Comparison of ENCODE assay signal across 13 cellular contexts in genomic region chr17:7972131-7972785, GRCh38. TPM values are rescaled to one million over a fixed set of nuclear protein-coding genes. Genes with fewer than 3 reads are reported as not detected.
DNase-seq lines count a peak whose midpoint lies in the region; ATAC-seq and TF ChIP-seq lines count a peak whose summit lies in the region.
"Had no signal": no experiment of that assay in that cellular context is flagged by ENCODE, and none has a peak within 500 bp of the region (broad histone marks: within the 10 kb centered on the region; RNA-seq: fewer than 3 reads in every experiment).

No MANE protein-coding gene starts in this region.

- H3K27me3 ChIP-seq in cardiac muscle cell (no peaks in the 10 kb centered on the region), right atrium auricular region (no peaks in the 10 kb centered on the region)

- DNase-seq in cardiac muscle cell (ENCODE audit: low read depth in 1 of 2, low spot score in 1 of 2) (peak in 1 of 2 donors; percentile 19), right atrium auricular region (ENCODE audit: low spot score) (no peak), glutamatergic neuron (no peak), type B pancreatic cell (ENCODE audit: extremely low spot score, unreplicated experiment) (no peak)
- DNase-seq in stimulated activated naive CD4-positive, alpha-beta T cell treated with Interleukin-2 at 50 U/mL for 16 hours (lab: John Stamatoyannopoulos, UW) = no peak
- DNase-seq in activated naive CD8-positive, alpha-beta T cell treated with anti-CD3 and anti-CD28 coated beads for 36 hours = no peak
- DNase-seq: activated CD4-positive, alpha-beta T cell treated with anti-CD3 and anti-CD28 coated beads for 1 hour; activated T-cell treated with anti-CD3 and anti-CD28 coated beads, Interleukin-2, amount 50 U/mL, for 72 hours; NCI-H1105; tibial artery had no signal

- H3K27me3 Mint-ChIP-seq in glutamatergic neuron (ENCODE audit: unreplicated experiment) (peaks cover 2% of the 10 kb centered on the region), type B pancreatic cell (peaks cover 28% of the 10 kb centered on the region)
- H3K27me3 Mint-ChIP-seq in activated naive CD8-positive, alpha-beta T cell treated with anti-CD3 and anti-CD28 coated beads for 36 hours = no peaks in the 10 kb centered on the region
- H3K27me3 Mint-ChIP-seq: dendritic cell treated with granulocyte-macrophage colony-stimulating factor and Interleukin-4, amounts not matched to agents 40 ng/mL and 50 ng/mL, for 4 days had no signal

- no peaks in the 10 kb centered on the region for H3K36me3 ChIP-seq in cardiac muscle cell
- H3K36me3 ChIP-seq in right atrium auricular region = no peaks in the 10 kb centered on the region
- H3K36me3 ChIP-seq: tibial artery had no signal

- peak; percentile 30 for TF ChIP-seq CTCF in cardiac muscle cell (IDR thresholded peaks at IDR 0.05; ENCODE audit: low read depth, low read length)
- no peak for TF ChIP-seq CTCF in right atrium auricular region (IDR thresholded peaks at IDR 0.05)
- TF ChIP-seq CTCF in glutamatergic neuron (IDR thresholded peaks at IDR 0.05; ENCODE audit: partially characterized antibody, unreplicated experiment) = peak; percentile 41
- peak; percentile 57 for TF ChIP-seq CTCF in type B pancreatic cell (conservative IDR thresholded peaks at IDR 0.05)

- H3K4me3 Mint-ChIP-seq in glutamatergic neuron (ENCODE audit: unreplicated experiment) (no peak overlapping the region), type B pancreatic cell (no peak overlapping the region)
- H3K4me3 Mint-ChIP-seq in activated naive CD8-positive, alpha-beta T cell treated with anti-CD3 and anti-CD28 coated beads for 36 hours = no peak overlapping the region
- H3K4me3 Mint-ChIP-seq: activated T-cell treated with anti-CD3 and anti-CD28 coated beads, Interleukin-2, amount 50 U/mL, for 72 hours; dendritic cell treated with granulocyte-macrophage colony-stimulating factor and Interleukin-4, amounts not matched to agents 40 ng/mL and 50 ng/mL, for 4 days had no signal

- H3K4me1 ChIP-seq in cardiac muscle cell (ENCODE audit: low read depth) = no peaks in the 10 kb centered on the region
- H3K4me1 ChIP-seq in right atrium auricular region = no peaks in the 10 kb centered on the region
- H3K4me1 ChIP-seq: tibial artery had no signal

- peaks cover 4% of the 10 kb centered on the region for H3K9me3 Mint-ChIP-seq in glutamatergic neuron (ENCODE audit: unreplicated experiment)
- peaks cover 9% of the 10 kb centered on the region for H3K9me3 Mint-ChIP-seq in type B pancreatic cell
- H3K9me3 Mint-ChIP-seq in activated naive CD8-positive, alpha-beta T cell treated with anti-CD3 and anti-CD28 coated beads for 36 hours = peaks cover 15% of the 10 kb centered on the region

- H3K27ac Mint-ChIP-seq in glutamatergic neuron (ENCODE audit: unreplicated experiment) = no peak overlapping the region
- H3K27ac Mint-ChIP-seq in type B pancreatic cell = no peak overlapping the region
- H3K27ac Mint-ChIP-seq in activated naive CD8-positive, alpha-beta T cell treated with anti-CD3 and anti-CD28 coated beads for 36 hours = no peak overlapping the region
- H3K27ac Mint-ChIP-seq: activated T-cell treated with anti-CD3 and anti-CD28 coated beads, Interleukin-2, amount 50 U/mL, for 72 hours; dendritic cell treated with granulocyte-macrophage colony-stimulating factor and Interleukin-4, amounts not matched to agents 40 ng/mL and 50 ng/mL, for 4 days had no signal

- H3K4me3 ChIP-seq in cardiac muscle cell = no peak overlapping the region
- H3K4me3 ChIP-seq in right atrium auricular region = no peak overlapping the region
- H3K4me3 ChIP-seq: tibial artery had no signal

- H3K9me3 ChIP-seq in cardiac muscle cell (ENCODE audit: low read depth) = no peaks in the 10 kb centered on the region
- H3K9me3 ChIP-seq in right atrium auricular region = peaks cover 0 to 18% of the 10 kb centered on the region in 2 donors

- ATAC-seq in SK-N-SH treated with all-trans-retinoic acid at 6 μM for 48 hours = peak; percentile 55; the same call in 2 of the 3 replicates
- ATAC-seq in HG03378 (IDR thresholded peaks at IDR 0.05; ENCODE audit: unreplicated experiment) = no peak
- ATAC-seq: activated T-cell treated with anti-CD3 and anti-CD28 coated beads, Interleukin-2, amount 50 U/mL, for 72 hours had no signal

- no peak overlapping the region for H3K27ac ChIP-seq in cardiac muscle cell
- H3K27ac ChIP-seq in right atrium auricular region = no peak overlapping the region
- H3K27ac ChIP-seq: tibial artery had no signal

- H3K36me3 Mint-ChIP-seq in glutamatergic neuron (ENCODE audit: unreplicated experiment) (peaks cover 6% of the 10 kb centered on the region), type B pancreatic cell (no peaks in the 10 kb centered on the region)
- H3K36me3 Mint-ChIP-seq in activated naive CD8-positive, alpha-beta T cell treated with anti-CD3 and anti-CD28 coated beads for 36 hours = peaks cover 5% of the 10 kb centered on the region

- H3K4me1 Mint-ChIP-seq in glutamatergic neuron (ENCODE audit: low read depth, unreplicated experiment) (no peaks in the 10 kb centered on the region), type B pancreatic cell (ENCODE audit: unreplicated experiment) (no peaks in the 10 kb centered on the region)
- no peaks in the 10 kb centered on the region for H3K4me1 Mint-ChIP-seq in activated naive CD8-positive, alpha-beta T cell treated with anti-CD3 and anti-CD28 coated beads for 36 hours

TF ChIP-seq in SK-N-SH treated with all-trans-retinoic acid at 6 μM for 48 hours, 23 proteins besides CTCF, POLR2A, EP300 and RAD21:
- TF ChIP-seq ISL1 (CRISPR knock-in tag; IDR thresholded peaks at IDR 0.05) (no peak), TCF4 (CRISPR knock-in tag; IDR thresholded peaks at IDR 0.05; ENCODE audit: borderline replicate concordance) (no peak), OSR1 (CRISPR knock-in tag; IDR thresholded peaks at IDR 0.05) (no peak), TOX (CRISPR knock-in tag; IDR thresholded peaks at IDR 0.05; ENCODE audit: borderline replicate concordance) (no peak), ESRRG (CRISPR knock-in tag; IDR thresholded peaks at IDR 0.05) (no peak), SNAI2 (CRISPR knock-in tag; IDR thresholded peaks at IDR 0.05) (no peak)
- TF ChIP-seq, protein P1, sequence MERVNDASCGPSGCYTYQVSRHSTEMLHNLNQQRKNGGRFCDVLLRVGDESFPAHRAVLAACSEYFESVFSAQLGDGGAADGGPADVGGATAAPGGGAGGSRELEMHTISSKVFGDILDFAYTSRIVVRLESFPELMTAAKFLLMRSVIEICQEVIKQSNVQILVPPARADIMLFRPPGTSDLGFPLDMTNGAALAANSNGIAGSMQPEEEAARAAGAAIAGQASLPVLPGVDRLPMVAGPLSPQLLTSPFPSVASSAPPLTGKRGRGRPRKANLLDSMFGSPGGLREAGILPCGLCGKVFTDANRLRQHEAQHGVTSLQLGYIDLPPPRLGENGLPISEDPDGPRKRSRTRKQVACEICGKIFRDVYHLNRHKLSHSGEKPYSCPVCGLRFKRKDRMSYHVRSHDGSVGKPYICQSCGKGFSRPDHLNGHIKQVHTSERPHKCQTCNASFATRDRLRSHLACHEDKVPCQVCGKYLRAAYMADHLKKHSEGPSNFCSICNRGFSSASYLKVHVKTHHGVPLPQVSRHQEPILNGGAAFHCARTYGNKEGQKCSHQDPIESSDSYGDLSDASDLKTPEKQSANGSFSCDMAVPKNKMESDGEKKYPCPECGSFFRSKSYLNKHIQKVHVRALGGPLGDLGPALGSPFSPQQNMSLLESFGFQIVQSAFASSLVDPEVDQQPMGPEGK (CRISPR knock-in tag; IDR thresholded peaks at IDR 0.05; ENCODE audit: borderline replicate concordance) = no peak

RNA-seq across cellular contexts. Expression of gene GUCY2D, which starts 30.2 kb away (rescaled TPM):
- total RNA-seq in cardiac muscle cell (1.1 TPM in 1 of 2 replicates, not detected in the other), right atrium auricular region (not detected), glutamatergic neuron (ENCODE audit: unreplicated experiment) (not detected), type B pancreatic cell (ENCODE audit: low replicate concordance) (0.29 and 0.43 TPM in 2 replicates)
- 0.54 and 3.7 TPM in 2 replicates for polyA plus RNA-seq in cardiac muscle cell
- total RNA-seq in activated naive CD8-positive, alpha-beta T cell treated with anti-CD3 and anti-CD28 coated beads for 36 hours = not detected

RNA-seq across cellular contexts. Expression of gene CNTROB, which starts 40.3 kb away (rescaled TPM):
- total RNA-seq in cardiac muscle cell = 19.6 and 42.6 TPM in 2 replicates
- 23.1 and 44.0 TPM in 2 replicates for polyA plus RNA-seq in cardiac muscle cell
- 1 to 10 TPM; 4.6 to 8.3 TPM for total RNA-seq in right atrium auricular region
- total RNA-seq in glutamatergic neuron (ENCODE audit: unreplicated experiment) = 55.7 TPM
- 23.3 and 42.6 TPM in 2 replicates for total RNA-seq in type B pancreatic cell (ENCODE audit: low replicate concordance)
- total RNA-seq in activated naive CD8-positive, alpha-beta T cell treated with anti-CD3 and anti-CD28 coated beads for 36 hours = 10 to 100 TPM; 45.3 to 45.7 TPM

RNA-seq across cellular contexts. Expression of gene TRAPPC1, which starts 40.5 kb away (rescaled TPM):
- total RNA-seq in cardiac muscle cell (92.0 and 110 TPM in 2 replicates), right atrium auricular region (10 to 100 TPM; 52.4 to 68.2 TPM), glutamatergic neuron (ENCODE audit: unreplicated experiment) (214 TPM), type B pancreatic cell (ENCODE audit: low replicate concordance) (145 and 150 TPM in 2 replicates)
- polyA plus RNA-seq in cardiac muscle cell = 340 and 386 TPM in 2 replicates
- total RNA-seq in activated naive CD8-positive, alpha-beta T cell treated with anti-CD3 and anti-CD28 coated beads for 36 hours = 100 to 1,000 TPM; 131 to 143 TPM

RNA-seq across cellular contexts. Expression of gene KCNAB3, which starts 42.6 kb away (rescaled TPM):
- total RNA-seq in cardiac muscle cell = 1.8 and 3.3 TPM in 2 replicates
- 1.3 and 1.4 TPM in 2 replicates for polyA plus RNA-seq in cardiac muscle cell
- total RNA-seq in right atrium auricular region = under 1 TPM in 1 of 2 donors, not detected in 1; 0.39 TPM
- 12.3 TPM for total RNA-seq in glutamatergic neuron (ENCODE audit: unreplicated experiment)
- total RNA-seq in type B pancreatic cell (ENCODE audit: low replicate concordance) = 2.8 and 9.9 TPM in 2 replicates
- 1 to 10 TPM; 7.5 to 8.4 TPM for total RNA-seq in activated naive CD8-positive, alpha-beta T cell treated with anti-CD3 and anti-CD28 coated beads for 36 hours

RNA-seq across cellular contexts. Expression of gene RNF227, which starts 56.2 kb away (rescaled TPM):
- total RNA-seq in cardiac muscle cell (20.3 and 26.1 TPM in 2 replicates), right atrium auricular region (1 to 10 TPM; 1.6 to 5.8 TPM), glutamatergic neuron (ENCODE audit: unreplicated experiment) (0.49 TPM), type B pancreatic cell (ENCODE audit: low replicate concordance) (3.3 and 3.8 TPM in 2 replicates)
- 5.2 and 5.8 TPM in 2 replicates for polyA plus RNA-seq in cardiac muscle cell
- 1 to 10 TPM; 4.0 to 4.1 TPM for total RNA-seq in activated naive CD8-positive, alpha-beta T cell treated with anti-CD3 and anti-CD28 coated beads for 36 hours

Comparison
In these comparisons a context has a peak if more than half of its experiments do, and no peak if none do; other contexts are left out.
1. CTCF ChIP-seq: peak in cardiac muscle cell (single experiment), glutamatergic neuron (single experiment) and type B pancreatic cell (single experiment); none in right atrium auricular region (0 of 2).